Comparison of ENCODE assay signal across 18 cellular contexts in the genomic region with DNA sequence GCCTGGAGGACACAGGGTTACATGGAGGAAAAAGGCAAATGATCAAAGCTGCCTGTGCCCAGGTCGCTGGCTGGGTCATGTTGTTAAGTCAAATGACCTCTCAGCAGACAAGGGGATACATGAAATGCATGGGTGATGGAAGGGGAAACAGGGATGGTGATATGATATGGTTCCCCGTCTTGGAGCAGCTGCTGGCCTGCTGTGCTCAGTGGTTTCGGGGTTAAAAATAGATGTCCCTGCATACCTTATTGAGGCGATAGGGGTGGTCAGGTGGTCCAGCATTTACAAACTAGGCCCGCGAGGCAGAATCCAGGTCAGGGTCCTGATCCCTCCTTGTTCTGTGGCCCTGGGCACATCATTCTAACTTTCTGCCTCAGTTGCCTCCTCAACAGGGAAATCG.
"Had no signal": no experiment of that assay in that cellular context is flagged by ENCODE, and none has a peak within 500 bp of the region (broad histone marks: within the 10 kb centered on the region; RNA-seq: fewer than 3 reads in every experiment).

No MANE protein-coding gene starts in this region.

- H3K9ac ChIP-seq: parathyroid adenoma had no signal

- H2AFZ ChIP-seq: parathyroid adenoma had no signal

- H3K4me1 ChIP-seq: body of pancreas, colonic mucosa, left lung, parathyroid adenoma, upper lobe of right lung had no signal

- ATAC-seq: activated CD8-positive, alpha-beta memory T cell treated with anti-CD3 and anti-CD28 coated beads, Interleukin-2, amount 10 ng/mL, durations not matched to agents 7 days and 5 days; activated T-helper 17 cell treated with anti-CD3 and anti-CD28 coated beads, Interleukin-2, amount 50 U/mL, for 72 hours; body of pancreas; left lung; mucosa of descending colon had no signal

- H3K27ac ChIP-seq: body of pancreas, colonic mucosa, left lung, parathyroid adenoma, upper lobe of right lung had no signal

- H3K36me3 ChIP-seq: colonic mucosa, left lung, upper lobe of right lung had no signal

- H3K9me3 ChIP-seq: body of pancreas, colonic mucosa, left lung, mucosa of descending colon, upper lobe of right lung had no signal

- H3K27me3 ChIP-seq: body of pancreas, colonic mucosa, left lung, upper lobe of right lung had no signal

- H3K4me3 ChIP-seq: body of pancreas, colonic mucosa, left lung, mucosa of descending colon, upper lobe of right lung had no signal

- DNase-seq: activated CD4-positive, alpha-beta memory T cell treated with anti-CD3 and anti-CD28 coated beads for 36 hours; activated CD4-positive, alpha-beta T cell treated with anti-CD3 and anti-CD28 coated beads for 4 hours; activated CD8-positive, alpha-beta memory T cell treated with anti-CD3 and anti-CD28 coated beads, Interleukin-2, amount 10 ng/mL, durations not matched to agents 7 days and 5 days; activated naive CD4-positive, alpha-beta T cell; activated T-cell treated with anti-CD3 and anti-CD28 coated beads, Interleukin-2, amount 50 U/mL, for 1 hour; amygdala; body of pancreas; colonic mucosa; endodermal cell; head of caudate nucleus; kidney; left lung; mucosa of descending colon; stimulated activated CD8-positive, alpha-beta memory T cell treated with anti-CD3 and anti-CD28 coated beads, Interleukin-4, amount 100 ng/mL, for 48 hours; stimulated activated naive CD4-positive, alpha-beta T cell; upper lobe of right lung had no signal

- H3K79me2 ChIP-seq: parathyroid adenoma had no signal
